In genomic region chr1:60984066-60984799, GRCh38 we compare ENCODE assay signal across 13 cellular contexts.
A peak's percentile ranks its signal among the peaks of the same experiment; 100 is the strongest.
DNase-seq lines count a peak whose midpoint lies in the region; ATAC-seq and TF ChIP-seq lines count a peak whose summit lies in the region.
"Had no signal": no experiment of that assay in that cellular context is flagged by ENCODE, and none has a peak within 500 bp of the region (broad histone marks: within the 10 kb centered on the region; RNA-seq: fewer than 3 reads in every experiment).

No MANE protein-coding gene starts in this region.

- H3K4me3 ChIP-seq in mammary epithelial cell (replicated peaks in 1 of 3; ENCODE audit: insufficient read depth in 1 of 3, low read depth in 2 of 3, low read length in 3 of 3), result no peak overlapping the region
- H3K4me3 ChIP-seq: prostate gland had no signal

- no peak overlapping the region for H3K27ac ChIP-seq in mammary epithelial cell (ENCODE audit: insufficient read depth, low read depth, low read length)
- H3K27ac ChIP-seq: prostate gland, RWPE1 had no signal

- TF ChIP-seq CTCF in HFFc6 (IDR thresholded peaks at IDR 0.05) (no peak), mammary epithelial cell (conservative IDR thresholded peaks at IDR 0.05 in 1 of 2, IDR thresholded peaks at IDR 0.05 in 1 of 2; ENCODE audit: extremely low read depth in 1 of 2, insufficient read depth in 1 of 2, low read depth in 1 of 2, low read length in 2 of 2) (no peak), GM13977 (IDR thresholded peaks at IDR 0.05; ENCODE audit: extremely low read depth, insufficient read depth, missing control alignments) (no peak)

- H3K4me3 Mint-ChIP-seq in HFFc6, result no peak overlapping the region
- no peak overlapping the region for H3K4me3 Mint-ChIP-seq in stimulated activated effector memory CD8-positive, alpha-beta T cell treated with anti-CD3 and anti-CD28 coated beads, Interleukin-12 subunit alpha, Interleukin-12 subunit beta, amount 100 ng/mL, for 72 hours
- no peak overlapping the region for H3K4me3 Mint-ChIP-seq in effector memory CD8-positive, alpha-beta T cell

- no peaks in the 10 kb centered on the region for H3K79me2 ChIP-seq in mammary epithelial cell (ENCODE audit: insufficient read depth, low read length)

- H2AFZ ChIP-seq in mammary epithelial cell (ENCODE audit: low read depth, low read length), result no peak overlapping the region

- H3K36me3 Mint-ChIP-seq in HFFc6 (ENCODE audit: low read depth), result no peaks in the 10 kb centered on the region
- no peaks in the 10 kb centered on the region for H3K36me3 Mint-ChIP-seq in stimulated activated effector memory CD8-positive, alpha-beta T cell treated with anti-CD3 and anti-CD28 coated beads, Interleukin-12 subunit alpha, Interleukin-12 subunit beta, amount 100 ng/mL, for 72 hours
- no peaks in the 10 kb centered on the region for H3K36me3 Mint-ChIP-seq in effector memory CD8-positive, alpha-beta T cell (ENCODE audit: insufficient read depth)

- H4K20me1 ChIP-seq in mammary epithelial cell (ENCODE audit: insufficient read depth, low read length), result no peaks in the 10 kb centered on the region

- no peaks in the 10 kb centered on the region for H3K9me3 ChIP-seq in mammary epithelial cell (replicated peaks; ENCODE audit: insufficient read depth, low read length)
- H3K9me3 ChIP-seq: prostate gland had no signal

- H3K4me1 Mint-ChIP-seq in HFFc6 (ENCODE audit: low read depth), result peaks cover 39% of the 10 kb centered on the region
- H3K4me1 Mint-ChIP-seq in stimulated activated effector memory CD8-positive, alpha-beta T cell treated with anti-CD3 and anti-CD28 coated beads, Interleukin-12 subunit alpha, Interleukin-12 subunit beta, amount 100 ng/mL, for 72 hours, result peaks cover 10% of the 10 kb centered on the region
- H3K4me1 Mint-ChIP-seq in effector memory CD8-positive, alpha-beta T cell (ENCODE audit: low read depth in 2 of 2), result no peaks in the 10 kb centered on the region

- H3K36me3 ChIP-seq in mammary epithelial cell (ENCODE audit: insufficient read depth, low read length), result no peaks in the 10 kb centered on the region
- H3K36me3 ChIP-seq: prostate gland had no signal

- peak; percentile 83 for ATAC-seq in stimulated activated effector memory CD8-positive, alpha-beta T cell treated with anti-CD3 and anti-CD28 coated beads, Interleukin-12 subunit alpha, Interleukin-12 subunit beta, amount 100 ng/mL, for 72 hours
- ATAC-seq in effector memory CD8-positive, alpha-beta T cell (replicated peaks), result no peak

- in situ Hi-C loops in mammary epithelial cell (cut with MboI; ENCODE audit: low sequenced_read_pairs in 2 of 2) (loop anchor here in 1 of 2 donors (25.0 kb wide), 1 partner anchor 603 kb away; no protein-coding TSS in a partner anchor), GM13977 (cut with MboI; ENCODE audit: low pct_unique_long_range_greater_than_20kb, low sequenced_read_pairs, unreplicated experiment) (no loop called here)

- H3K27me3 ChIP-seq in mammary epithelial cell (ENCODE audit: insufficient read depth, low read length), result no peaks in the 10 kb centered on the region

- BruUV-seq in mammary epithelial cell (replicated peaks; lab: Mats Ljungman, UMichigan), result no TSS peak

- H3K27ac Mint-ChIP-seq in HFFc6, result no peak overlapping the region
- H3K27ac Mint-ChIP-seq in stimulated activated effector memory CD8-positive, alpha-beta T cell treated with anti-CD3 and anti-CD28 coated beads, Interleukin-12 subunit alpha, Interleukin-12 subunit beta, amount 100 ng/mL, for 72 hours, result peak overlapping the region; percentile 21
- H3K27ac Mint-ChIP-seq in effector memory CD8-positive, alpha-beta T cell, result no peak overlapping the region

- H3K9ac ChIP-seq in mammary epithelial cell (ENCODE audit: insufficient read depth, low read length), result no peak overlapping the region

- H3K9me3 Mint-ChIP-seq in HFFc6, result no peaks in the 10 kb centered on the region
- no peaks in the 10 kb centered on the region for H3K9me3 Mint-ChIP-seq in stimulated activated effector memory CD8-positive, alpha-beta T cell treated with anti-CD3 and anti-CD28 coated beads, Interleukin-12 subunit alpha, Interleukin-12 subunit beta, amount 100 ng/mL, for 72 hours
- no peaks in the 10 kb centered on the region for H3K9me3 Mint-ChIP-seq in effector memory CD8-positive, alpha-beta T cell

- intact Hi-C loops in mammary epithelial cell (cut with micrococcal nuclease), result no loop called here

- dilution Hi-C loops in mammary epithelial cell (cut with HindIII; ENCODE audit: low sequenced_read_pairs), result no loop called here

- peaks cover 2% of the 10 kb centered on the region; the same call in 1 of the 2 replicates for H3K27me3 Mint-ChIP-seq in HFFc6 (ENCODE audit: insufficient read depth)
- H3K27me3 Mint-ChIP-seq in effector memory CD8-positive, alpha-beta T cell, result no peaks in the 10 kb centered on the region

- CTCF ChIA-PET in mammary epithelial cell (lab: Charles Lee; ENCODE audit: low non-redundant PET), result no interaction called here

- H3K4me2 ChIP-seq in mammary epithelial cell (ENCODE audit: insufficient read depth, low read depth, low read length), result no peak overlapping the region

- DNase-seq in HFFc6, result peak; percentile 42
- DNase-seq in mammary epithelial cell, result peak; percentile 63
- peak; percentile 22 for DNase-seq in hepatic stellate cell (ENCODE audit: low spot score)
- peak in 1 of 2 donors; percentile 53 for DNase-seq in stimulated activated effector memory CD8-positive, alpha-beta T cell treated with anti-CD3 and anti-CD28 coated beads, Interleukin-12 subunit alpha, Interleukin-12 subunit beta, amount 100 ng/mL, for 72 hours (ENCODE audit: low spot score in 2 of 2)
- no peak for DNase-seq in Kasumi-1 (lab: John Stamatoyannopoulos, UW)
- no peak for DNase-seq in GM13977 (ENCODE audit: low spot score)
- DNase-seq in effector memory CD8-positive, alpha-beta T cell, result no peak
- DNase-seq in NCI-H82 treated with DMSO at 0.1 percent for 48 hours (lab: John Stamatoyannopoulos, UW; ENCODE audit: unreplicated experiment), result no peak
- DNase-seq: activated naive CD4-positive, alpha-beta T cell; COR-L47; islet precursor cell had no signal

- no peaks in the 10 kb centered on the region for H3K4me1 ChIP-seq in mammary epithelial cell (ENCODE audit: insufficient read depth, low read length)
- H3K4me1 ChIP-seq: prostate gland had no signal

- WGBS in mammary epithelial cell (ENCODE audit: low coverage, missing lambda C conversion rate), result 91% methylated on average over 7 of the region's 7 CpGs

Comparison
In these comparisons a context has a peak if more than half of its experiments do, and no peak if none do; other contexts are left out.
1. DNase-seq: peak in HFFc6 (single experiment), mammary epithelial cell (single experiment) and hepatic stellate cell (single experiment); none in Kasumi-1 (0 of 2), GM13977 (single experiment), effector memory CD8-positive, alpha-beta T cell (0 of 3) and NCI-H82 treated with DMSO at 0.1 percent for 48 hours (single experiment).